18 cellular contexts compared by ENCODE assay signal in the genomic region with DNA sequence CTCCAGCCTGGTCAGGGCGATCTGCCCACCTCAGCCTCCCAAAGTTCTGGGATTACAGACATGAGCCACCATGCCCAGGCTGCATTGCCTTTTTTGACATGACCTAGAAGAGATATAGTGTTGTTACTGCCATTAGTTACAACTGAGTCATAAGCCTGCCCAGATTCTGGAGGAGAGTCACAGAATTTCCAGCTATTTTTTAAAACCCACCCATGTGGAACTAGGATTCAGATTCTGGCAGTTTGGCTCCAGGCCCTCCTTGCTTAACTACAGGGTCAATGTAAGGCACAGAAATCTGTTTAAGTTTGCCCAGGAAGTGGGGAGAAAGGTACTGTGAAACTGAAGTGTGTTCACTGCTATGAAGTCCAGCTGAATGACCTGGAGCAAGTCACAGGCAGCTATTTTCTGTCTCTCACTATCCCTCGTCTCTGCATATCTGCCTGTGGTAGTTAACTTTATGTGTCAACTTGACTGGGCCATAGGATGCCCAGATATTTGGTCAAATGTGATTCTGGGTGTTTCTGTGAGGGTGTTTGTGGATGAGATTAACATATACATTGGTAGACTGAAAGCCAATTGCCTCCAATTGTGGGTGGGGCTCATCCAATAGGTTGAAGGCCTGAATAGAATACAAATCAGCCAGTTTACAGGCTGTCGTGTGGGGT. TPM values are rescaled to one million over a fixed set of nuclear protein-coding genes. Genes with fewer than 3 reads are reported as not detected.
DNase-seq lines count a peak whose midpoint lies in the region; ATAC-seq and TF ChIP-seq lines count a peak whose summit lies in the region.
"Had no signal": no experiment of that assay in that cellular context is flagged by ENCODE, and none has a peak within 500 bp of the region (broad histone marks: within the 10 kb centered on the region; RNA-seq: fewer than 3 reads in every experiment).

No MANE protein-coding gene starts in this region.

- H3K27me3 Mint-ChIP-seq in activated CD4-positive, alpha-beta T cell treated with anti-CD3 and anti-CD28 coated beads, Interleukin-2, amount 10 ng/mL, durations not matched to agents 7 days and 5 days = peaks cover 20% of the 10 kb centered on the region
- peaks cover 12 to 33% (median 16%) of the 10 kb centered on the region in 5 donors for H3K27me3 Mint-ChIP-seq in naive thymus-derived CD4-positive, alpha-beta T cell

- no peaks in the 10 kb centered on the region for H3K4me1 Mint-ChIP-seq in activated CD4-positive, alpha-beta T cell treated with anti-CD3 and anti-CD28 coated beads, Interleukin-2, amount 10 ng/mL, durations not matched to agents 7 days and 5 days
- H3K4me1 Mint-ChIP-seq in naive thymus-derived CD4-positive, alpha-beta T cell = peaks cover 0 to 6% (median 0%) of the 10 kb centered on the region in 7 donors

- H3K27me3 ChIP-seq in osteoblast (ENCODE audit: insufficient read depth, low read length) = no peaks in the 10 kb centered on the region
- no peaks in the 10 kb centered on the region for H3K27me3 ChIP-seq in naive thymus-derived CD4-positive, alpha-beta T cell (ENCODE audit: control insufficient read depth in 2 of 2, insufficient read depth in 2 of 2, low read length in 2 of 2)

- H3K4me3 ChIP-seq in HEK293 (ENCODE audit: low read depth, low read length) (no peak overlapping the region), fibroblast of mammary gland (ENCODE audit: control insufficient read depth, low read depth, low read length) (no peak overlapping the region), osteoblast (ENCODE audit: insufficient read depth, low read length) (no peak overlapping the region)
- H3K4me3 ChIP-seq in naive thymus-derived CD4-positive, alpha-beta T cell (ENCODE audit: low read length) = no peak overlapping the region
- H3K4me3 ChIP-seq: A549, GM12878 had no signal

- H3K4me1 ChIP-seq in HEK293 (ENCODE audit: control insufficient read depth, insufficient read depth, low read length) (no peaks in the 10 kb centered on the region), osteoblast (ENCODE audit: insufficient read depth, low read length) (peaks cover 18% of the 10 kb centered on the region)
- no peaks in the 10 kb centered on the region for H3K4me1 ChIP-seq in naive thymus-derived CD4-positive, alpha-beta T cell (ENCODE audit: control insufficient read depth in 2 of 2, insufficient read depth in 2 of 2, low read length in 2 of 2)

- H3K27ac ChIP-seq in HEK293 (ENCODE audit: extremely low read depth, low read depth, low read length) = no peak overlapping the region
- H3K27ac ChIP-seq in osteoblast (ENCODE audit: low read depth, low read length) = no peak overlapping the region
- H3K27ac ChIP-seq in naive thymus-derived CD4-positive, alpha-beta T cell (ENCODE audit: low read depth, low read length) = no peak overlapping the region
- H3K27ac ChIP-seq: 22Rv1 had no signal

- POLR2A ChIA-PET in activated CD4-positive, alpha-beta T cell treated with anti-CD3 and anti-CD28 coated beads, Interleukin-2, amount 10 ng/mL, durations not matched to agents 7 days and 5 days (lab: Charles Lee) = no interaction called here
- POLR2A ChIA-PET in HEK293 (lab: Yijun Ruan, JAX) = interaction anchor here (0.9 kb wide), 1 partner anchor 8 kb away, joined by 3 read pairs; the partner anchor contains the start of gene MARVELD1
- POLR2A ChIA-PET in naive thymus-derived CD4-positive, alpha-beta T cell (lab: Charles Lee) = interaction anchor here (0.7 kb wide), 1 partner anchor 31 kb away, joined by 3 read pairs; the partner anchor contains the start of gene ZFYVE27

- H3K4me3 Mint-ChIP-seq in activated CD4-positive, alpha-beta T cell treated with anti-CD3 and anti-CD28 coated beads, Interleukin-2, amount 10 ng/mL, durations not matched to agents 7 days and 5 days = no peak overlapping the region
- H3K4me3 Mint-ChIP-seq in naive thymus-derived CD4-positive, alpha-beta T cell = no peak overlapping the region
- H3K4me3 Mint-ChIP-seq: CD8-positive, alpha-beta T cell; HFFc6 had no signal

- DNase-seq in activated CD4-positive, alpha-beta T cell treated with anti-CD3 and anti-CD28 coated beads, Interleukin-2, amount 10 ng/mL, durations not matched to agents 7 days and 5 days = no peak
- DNase-seq in activated CD4-positive, alpha-beta T cell treated with anti-CD3 and anti-CD28 coated beads, Interleukin-2, amount 50 U/mL, for 48 hours = no peak
- DNase-seq in fibroblast of mammary gland (ENCODE audit: low read depth) (peak; percentile 30), NOMO-1 treated with DMSO at 0.1 percent for 48 hours (lab: John Stamatoyannopoulos, UW; ENCODE audit: unreplicated experiment) (no peak), osteoblast (ENCODE audit: insufficient read length, low spot score, missing footprints) (no peak)
- DNase-seq in naive thymus-derived CD4-positive, alpha-beta T cell = no peak
- DNase-seq: AML-193; Calu3; CD8-positive, alpha-beta T cell; DMS79 treated with DMSO at 0.1 percent for 48 hours; EL; HCEC 1CT; HFFc6 had no signal

- intact Hi-C loops in naive thymus-derived CD4-positive, alpha-beta T cell (cut with micrococcal nuclease) = loop anchor here in 1 of 2 donors (10.0 kb wide), 1 partner anchor 340 kb away; no protein-coding TSS in a partner anchor

- H3K9me3 Mint-ChIP-seq in activated CD4-positive, alpha-beta T cell treated with anti-CD3 and anti-CD28 coated beads, Interleukin-2, amount 10 ng/mL, durations not matched to agents 7 days and 5 days = no peaks in the 10 kb centered on the region
- peaks cover 0 to 2% (median 0%) of the 10 kb centered on the region in 11 donors for H3K9me3 Mint-ChIP-seq in naive thymus-derived CD4-positive, alpha-beta T cell
- H3K9me3 Mint-ChIP-seq: CD8-positive, alpha-beta T cell; HFFc6 had no signal

- H3K36me3 Mint-ChIP-seq in activated CD4-positive, alpha-beta T cell treated with anti-CD3 and anti-CD28 coated beads, Interleukin-2, amount 10 ng/mL, durations not matched to agents 7 days and 5 days (ENCODE audit: low read depth) = no peaks in the 10 kb centered on the region
- H3K36me3 Mint-ChIP-seq in naive thymus-derived CD4-positive, alpha-beta T cell = no peaks in the 10 kb centered on the region
- H3K36me3 Mint-ChIP-seq: CD8-positive, alpha-beta T cell had no signal

- H4K20me1 ChIP-seq in osteoblast (ENCODE audit: insufficient read depth, low read length) = no peaks in the 10 kb centered on the region

- no peak for ATAC-seq in naive thymus-derived CD4-positive, alpha-beta T cell
- ATAC-seq: A549; CD8-positive, alpha-beta T cell; GM12878; HepG2 had no signal

- H3K27ac Mint-ChIP-seq in activated CD4-positive, alpha-beta T cell treated with anti-CD3 and anti-CD28 coated beads, Interleukin-2, amount 10 ng/mL, durations not matched to agents 7 days and 5 days = peak overlapping the region; percentile 57
- H3K27ac Mint-ChIP-seq in naive thymus-derived CD4-positive, alpha-beta T cell = no peak overlapping the region
- H3K27ac Mint-ChIP-seq: CD8-positive, alpha-beta T cell; HFFc6 had no signal

- no peak overlapping the region for H3K4me2 ChIP-seq in osteoblast (ENCODE audit: insufficient read depth, low read length)
- H3K4me2 ChIP-seq: A549 had no signal

- TF ChIP-seq CTCF in HEK293 (tag by site-specific recombination; IDR thresholded peaks at IDR 0.05) (no peak), fibroblast of mammary gland (conservative IDR thresholded peaks at IDR 0.05; ENCODE audit: control insufficient read depth, insufficient read depth, low read depth, low read length) (no peak), osteoblast (IDR thresholded peaks at IDR 0.05; ENCODE audit: extremely low read depth, low read depth, low read length) (no peak)

- CTCF ChIA-PET in activated CD4-positive, alpha-beta T cell treated with anti-CD3 and anti-CD28 coated beads, Interleukin-2, amount 10 ng/mL, durations not matched to agents 7 days and 5 days (lab: Charles Lee) = interaction anchor here (0.5 to 4.3 kb wide), 3 partner anchors 9 to 300 kb away, joined by 3 to 18 read pairs (median 3); partner anchors contain the start of gene MARVELD1
- CTCF ChIA-PET in HEK293 (lab: Yijun Ruan, JAX) = interaction anchor here (0.6 to 20.4 kb wide), 9 partner anchors 8 to 341 kb away, joined by 3 to 487 read pairs (median 6); partner anchors contain the start of genes AVPI1, MARVELD1 and ZFYVE27
- CTCF ChIA-PET in naive thymus-derived CD4-positive, alpha-beta T cell (lab: Charles Lee) = interaction anchor here (0.7 to 1.0 kb wide), 2 partner anchors 19 to 29 kb away, joined by 3 read pairs; no protein-coding TSS in a partner anchor

- H3K79me2 ChIP-seq in osteoblast (ENCODE audit: insufficient read depth, low read length) = no peaks in the 10 kb centered on the region

- H2AFZ ChIP-seq in osteoblast (ENCODE audit: low read length) = no peak overlapping the region

- no peaks in the 10 kb centered on the region for H3K36me3 ChIP-seq in HEK293 (ENCODE audit: control insufficient read depth in 2 of 2, insufficient read depth in 1 of 2, low read length in 2 of 2)
- H3K36me3 ChIP-seq in osteoblast (ENCODE audit: insufficient read depth, low read length) = no peaks in the 10 kb centered on the region
- H3K36me3 ChIP-seq in naive thymus-derived CD4-positive, alpha-beta T cell (ENCODE audit: control insufficient read depth in 2 of 3, insufficient read depth in 3 of 3, low read length in 3 of 3) = no peaks in the 10 kb centered on the region

- no peaks in the 10 kb centered on the region for H3K9me3 ChIP-seq in HEK293 (ENCODE audit: control insufficient read depth, insufficient read depth, low read depth, low read length)
- H3K9me3 ChIP-seq in osteoblast (ENCODE audit: low read depth, low read length) = no peaks in the 10 kb centered on the region
- no peaks in the 10 kb centered on the region for H3K9me3 ChIP-seq in naive thymus-derived CD4-positive, alpha-beta T cell (ENCODE audit: control insufficient read depth in 2 of 3, low read length in 3 of 3)
- H3K9me3 ChIP-seq: A549 had no signal

TF ChIP-seq in HEK293, 187 proteins besides CTCF, POLR2A, EP300 and RAD21 (continues in another document):
- no peak for TF ChIP-seq ZBTB48 (tag by site-specific recombination; IDR thresholded peaks at IDR 0.05)

RNA-seq across cellular contexts. Expression of gene MARVELD1, which starts 8.4 kb away (rescaled TPM):
- 1 to 10 TPM; 1.3 to 1.8 TPM for total RNA-seq in activated CD4-positive, alpha-beta T cell treated with anti-CD3 and anti-CD28 coated beads, Interleukin-2, amount 10 ng/mL, durations not matched to agents 7 days and 5 days
- 56.6 and 57.5 TPM in 2 replicates for total RNA-seq in osteoblast
- 1 to 10 TPM in 4 of 5 experiments, under 1 TPM in 1; 0.62 to 5.0 (median 2.3) TPM for total RNA-seq in naive thymus-derived CD4-positive, alpha-beta T cell
- under 1 TPM; 0.07 to 0.09 TPM for polyA plus RNA-seq in naive thymus-derived CD4-positive, alpha-beta T cell
- total RNA-seq: HepG2 had no signal
- polyA plus RNA-seq: HepG2 had no signal

RNA-seq across cellular contexts. Expression of gene AVPI1, which starts 18.1 kb away (rescaled TPM):
- under 1 TPM; 0.58 to 0.94 TPM for total RNA-seq in activated CD4-positive, alpha-beta T cell treated with anti-CD3 and anti-CD28 coated beads, Interleukin-2, amount 10 ng/mL, durations not matched to agents 7 days and 5 days
- total RNA-seq in osteoblast = 101 and 105 TPM in 2 replicates
- total RNA-seq in naive thymus-derived CD4-positive, alpha-beta T cell = 10 to 100 TPM in 1 of 5 experiments, 1 to 10 TPM in 3, under 1 TPM in 1; 0.65 to 10.6 (median 2.5) TPM
- polyA plus RNA-seq in naive thymus-derived CD4-positive, alpha-beta T cell = 1 to 10 TPM; 1.4 to 1.9 TPM

RNA-seq across cellular contexts. Expression of gene ZFYVE27, which starts 31.8 kb away (rescaled TPM):
- 10 to 100 TPM; 23.9 to 31.9 TPM for total RNA-seq in activated CD4-positive, alpha-beta T cell treated with anti-CD3 and anti-CD28 coated beads, Interleukin-2, amount 10 ng/mL, durations not matched to agents 7 days and 5 days
- total RNA-seq in osteoblast = 16.5 and 19.9 TPM in 2 replicates
- 10 to 100 TPM; 31.0 to 68.8 (median 61.8) TPM for total RNA-seq in naive thymus-derived CD4-positive, alpha-beta T cell
- polyA plus RNA-seq in naive thymus-derived CD4-positive, alpha-beta T cell = 10 to 100 TPM; 32.9 to 41.0 TPM
